In the genomic region with DNA sequence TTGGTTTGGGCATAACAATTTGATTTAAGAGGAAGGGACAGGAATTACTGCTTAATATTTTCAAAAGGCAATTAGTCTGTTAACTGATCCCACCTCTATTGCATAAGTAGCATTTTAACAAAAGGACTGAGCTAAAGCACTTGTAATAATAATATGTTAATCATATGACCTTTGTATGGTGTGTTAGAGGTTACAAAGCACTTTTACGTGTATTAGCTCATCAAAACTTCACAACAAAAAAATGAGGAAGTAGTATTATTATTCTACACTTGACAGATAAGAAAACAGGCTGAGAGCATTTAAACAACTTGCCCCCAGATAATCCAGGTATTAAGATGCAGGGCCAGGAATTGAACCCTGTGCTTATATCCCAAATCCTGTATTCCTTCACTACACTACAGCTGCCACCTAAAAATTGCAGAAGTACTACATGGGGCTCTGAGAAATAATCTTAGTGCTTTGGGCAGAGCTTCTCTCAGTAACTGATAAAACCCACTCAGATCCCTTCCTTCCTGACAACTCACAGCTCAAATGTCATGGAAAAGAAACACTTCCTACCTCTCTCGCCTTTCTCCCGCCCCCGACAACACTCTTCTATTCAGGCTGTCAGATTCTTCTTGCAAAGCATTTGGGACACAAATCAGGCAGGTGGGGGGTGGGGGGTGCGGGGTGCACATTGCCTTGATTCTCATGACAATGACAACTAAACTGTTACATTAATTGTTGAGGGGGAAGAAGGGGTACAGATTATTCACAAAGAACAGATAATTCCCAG, we compare ENCODE assay signal across 20 cellular contexts.
"Had no signal": no experiment of that assay in that cellular context is flagged by ENCODE, and none has a peak within 500 bp of the region (broad histone marks: within the 10 kb centered on the region; RNA-seq: fewer than 3 reads in every experiment).

No MANE protein-coding gene starts in this region.

- H3K9me3 ChIP-seq: gastroesophageal sphincter, testis had no signal

- H3K36me3 ChIP-seq: gastroesophageal sphincter had no signal

- H3K4me1 Mint-ChIP-seq: activated CD4-positive, alpha-beta T cell treated with anti-CD3 and anti-CD28 coated beads, Interleukin-2, amount 10 ng/mL, durations not matched to agents 24 days and 14 days; activated T-helper 17 cell treated with anti-CD3 and anti-CD28 coated beads, Interleukin-2, amount 50 U/mL, for 72 hours; natural killer cell had no signal

- H3K27ac Mint-ChIP-seq: activated CD4-positive, alpha-beta T cell treated with anti-CD3 and anti-CD28 coated beads, Interleukin-2, amount 10 ng/mL, durations not matched to agents 24 days and 14 days; activated naive CD4-positive, alpha-beta T cell treated with anti-CD3 and anti-CD28 coated beads for 36 hours; activated T-helper 17 cell treated with anti-CD3 and anti-CD28 coated beads, Interleukin-2, amount 50 U/mL, for 72 hours; natural killer cell; stimulated activated naive CD8-positive, alpha-beta T cell treated with anti-CD3 and anti-CD28 coated beads, Interleukin-15, Interleukin-2, amounts not matched to agents 100 ng/mL and 50 ng/mL, for 24 hours; T-helper 2 cell treated with Interferon-gamma antibody and Interleukin-4, amounts not matched to agents 5 μg/mL and 100 μg/mL, for 36 hours had no signal

- H3K27me3 Mint-ChIP-seq: stimulated activated naive CD8-positive, alpha-beta T cell treated with anti-CD3 and anti-CD28 coated beads, Interleukin-15, Interleukin-2, amounts not matched to agents 100 ng/mL and 50 ng/mL, for 24 hours had no signal

- H3K36me3 Mint-ChIP-seq: natural killer cell had no signal

- H3K27me3 ChIP-seq: gastroesophageal sphincter, testis had no signal

- FAIRE-seq: astrocyte had no signal

- H3K4me1 ChIP-seq: gastroesophageal sphincter, testis had no signal

- H3K4me3 Mint-ChIP-seq: activated CD4-positive, alpha-beta T cell treated with anti-CD3 and anti-CD28 coated beads, Interleukin-2, amount 10 ng/mL, durations not matched to agents 24 days and 14 days; activated naive CD4-positive, alpha-beta T cell treated with anti-CD3 and anti-CD28 coated beads for 36 hours; activated T-helper 17 cell treated with anti-CD3 and anti-CD28 coated beads, Interleukin-2, amount 50 U/mL, for 72 hours; natural killer cell; stimulated activated naive CD8-positive, alpha-beta T cell treated with anti-CD3 and anti-CD28 coated beads, Interleukin-15, Interleukin-2, amounts not matched to agents 100 ng/mL and 50 ng/mL, for 24 hours; T-helper 2 cell treated with Interferon-gamma antibody and Interleukin-4, amounts not matched to agents 5 μg/mL and 100 μg/mL, for 36 hours had no signal

- ATAC-seq: activated T-helper 17 cell treated with anti-CD3 and anti-CD28 coated beads, Interleukin-2, amount 50 U/mL, for 72 hours; gastroesophageal sphincter; natural killer cell had no signal

- DNase-seq: activated CD4-positive, alpha-beta T cell treated with anti-CD3 and anti-CD28 coated beads, Interleukin-2, amount 10 ng/mL, durations not matched to agents 24 days and 14 days; activated naive CD4-positive, alpha-beta T cell treated with anti-CD3 and anti-CD28 coated beads for 36 hours; activated T-cell treated with anti-CD3 and anti-CD28 coated beads for 4 hours; central memory CD4-positive, alpha-beta T cell; effector CD8-positive, alpha-beta T cell; hippocampal formation; kidney glomerular epithelial cell; natural killer cell; stimulated activated CD4-positive, alpha-beta T cell treated with anti-CD3 and anti-CD28 coated beads, Interleukin-2, amount 100 ng/mL, for 48 hours; stimulated activated CD8-positive, alpha-beta memory T cell treated with anti-CD3 and anti-CD28 coated beads, Interleukin-4, amount 100 ng/mL, for 48 hours; SW 1271; testis had no signal

- H3K9me3 Mint-ChIP-seq: activated CD4-positive, alpha-beta T cell treated with anti-CD3 and anti-CD28 coated beads, Interleukin-2, amount 10 ng/mL, durations not matched to agents 24 days and 14 days; activated naive CD4-positive, alpha-beta T cell treated with anti-CD3 and anti-CD28 coated beads for 36 hours; activated T-helper 17 cell treated with anti-CD3 and anti-CD28 coated beads, Interleukin-2, amount 50 U/mL, for 72 hours; natural killer cell; stimulated activated naive CD8-positive, alpha-beta T cell treated with anti-CD3 and anti-CD28 coated beads, Interleukin-15, Interleukin-2, amounts not matched to agents 100 ng/mL and 50 ng/mL, for 24 hours; T-helper 2 cell treated with Interferon-gamma antibody and Interleukin-4, amounts not matched to agents 5 μg/mL and 100 μg/mL, for 36 hours had no signal

- H3K4me3 ChIP-seq: coronary artery, gastroesophageal sphincter, lung, testis had no signal

- H3K27ac ChIP-seq: coronary artery, epithelial cell of prostate, gastroesophageal sphincter, testis had no signal
